ENCODE assay signal across 30 cellular contexts in genomic region chr20:62138912-62139311, GRCh38. TPM values are rescaled to one million over a fixed set of nuclear protein-coding genes. Genes with fewer than 3 reads are reported as not detected.
DNase-seq lines count a peak whose midpoint lies in the region; ATAC-seq and TF ChIP-seq lines count a peak whose summit lies in the region.
"Had no signal": no experiment of that assay in that cellular context is flagged by ENCODE, and none has a peak within 500 bp of the region (broad histone marks: within the 10 kb centered on the region; RNA-seq: fewer than 3 reads in every experiment).

No MANE protein-coding gene starts in this region.

- H4K20me1 ChIP-seq in OCI-LY7 (ENCODE audit: insufficient read depth, low read length) (peaks cover 23% of the 10 kb centered on the region), MM.1S (ENCODE audit: insufficient read depth, low read length) (peaks cover 28% of the 10 kb centered on the region), SK-N-SH (ENCODE audit: insufficient read depth) (peaks cover 79% of the 10 kb centered on the region), hepatocyte (ENCODE audit: insufficient read depth, poor library complexity, severe bottlenecking) (peaks cover 51% of the 10 kb centered on the region)

- H3K4me3 ChIP-seq in heart left ventricle (no peak overlapping the region), OCI-LY7 (ENCODE audit: low read depth, low read length, poor library complexity, severe bottlenecking) (no peak overlapping the region), MM.1S (ENCODE audit: low read length) (no peak overlapping the region), SK-N-SH (ENCODE audit: low read depth in 2 of 2, low read length in 1 of 2) (no peak overlapping the region), hepatocyte (no peak overlapping the region)
- H3K4me3 ChIP-seq: dorsolateral prefrontal cortex, left lung, smooth muscle cell had no signal

- intact Hi-C loops in Right ventricle myocardium inferior (cut with DNase I) (no loop called here), heart left ventricle (cut with DNase I) (loop anchor here in 9 of 10 donors (5.0 kb wide), 4 partner anchors 77 to 127 kb away; no protein-coding TSS in a partner anchor), OCI-LY7 (cut with micrococcal nuclease; ENCODE audit: unreplicated experiment) (no loop called here)

- H3K4me1 ChIP-seq in heart left ventricle (peaks cover 6 to 42% (median 30%) of the 10 kb centered on the region in 12 donors), OCI-LY7 (ENCODE audit: insufficient read depth, low read length, poor library complexity, severe bottlenecking) (peaks cover 15% of the 10 kb centered on the region), MM.1S (ENCODE audit: low read length) (peaks cover 10% of the 10 kb centered on the region), SK-N-SH (ENCODE audit: control insufficient read depth in 1 of 2, insufficient read depth in 2 of 2, low read depth in 1 of 2, low read length in 1 of 2) (peaks cover 5 to 14% of the 10 kb centered on the region in 2 experiments; a peak in 3 of 4 replicates), hepatocyte (ENCODE audit: insufficient read depth) (peaks cover 9% of the 10 kb centered on the region)

- CTCF ChIA-PET in OCI-LY7 (lab: Charles Lee; ENCODE audit: unreplicated experiment) (no interaction called here), SK-N-SH (lab: Yijun Ruan, JAX) (interaction anchor here (1.0 to 11.1 kb wide), 3 partner anchors 12 to 129 kb away, joined by 3 to 130 read pairs (median 18); no protein-coding TSS in a partner anchor)

- H3K9ac ChIP-seq in MM.1S (ENCODE audit: low read length), result no peak overlapping the region
- no peak overlapping the region for H3K9ac ChIP-seq in SK-N-SH

- no peaks in the 10 kb centered on the region for H3K9me3 ChIP-seq in heart left ventricle
- no peaks in the 10 kb centered on the region for H3K9me3 ChIP-seq in OCI-LY7 (ENCODE audit: low read length)
- no peaks in the 10 kb centered on the region for H3K9me3 ChIP-seq in MM.1S (replicated peaks; ENCODE audit: insufficient read depth, low read length)
- no peaks in the 10 kb centered on the region for H3K9me3 ChIP-seq in SK-N-SH
- H3K9me3 ChIP-seq in hepatocyte (ENCODE audit: low read depth), result no peaks in the 10 kb centered on the region
- H3K9me3 ChIP-seq: left lung had no signal

- H3F3A ChIP-seq in MM.1S (ENCODE audit: insufficient read depth, low read length) (peaks cover 35% of the 10 kb centered on the region), SK-N-SH (replicated peaks; ENCODE audit: insufficient read depth) (peaks cover 35% of the 10 kb centered on the region)

- no peak overlapping the region for H3K4me2 ChIP-seq in OCI-LY7 (ENCODE audit: low read length)
- no peak overlapping the region for H3K4me2 ChIP-seq in MM.1S (ENCODE audit: low read depth, low read length)
- H3K4me2 ChIP-seq in SK-N-SH, result no peak overlapping the region
- no peak overlapping the region for H3K4me2 ChIP-seq in hepatocyte
- H3K4me2 ChIP-seq: smooth muscle cell had no signal

- H3K27ac ChIP-seq in heart left ventricle (peak overlapping the region in 1 of 12 donors; percentile 14), OCI-LY7 (ENCODE audit: low read depth, low read length, poor library complexity, severe bottlenecking) (no peak overlapping the region), cingulate gyrus (ENCODE audit: low read depth, low read length) (peak overlapping the region; percentile 0), MM.1S (ENCODE audit: low read length) (no peak overlapping the region), SK-N-SH (ENCODE audit: low read depth in 2 of 2, low read length in 1 of 2) (no peak overlapping the region), hepatocyte (no peak overlapping the region)
- H3K27ac ChIP-seq: left lung had no signal

- H3K79me2 ChIP-seq in OCI-LY7 (ENCODE audit: insufficient read depth, low read depth, low read length), result peaks cover 42% of the 10 kb centered on the region
- H3K79me2 ChIP-seq in MM.1S (ENCODE audit: low read length), result peaks cover 62% of the 10 kb centered on the region
- peaks cover 52% of the 10 kb centered on the region for H3K79me2 ChIP-seq in SK-N-SH (ENCODE audit: insufficient read depth)
- H3K79me2 ChIP-seq in hepatocyte, result peaks cover 44% of the 10 kb centered on the region

- DNase-seq in Right ventricle myocardium inferior (ENCODE audit: missing footprints), result peak; percentile 14
- no peak for DNase-seq in heart left ventricle
- no peak for DNase-seq in OCI-LY7 (ENCODE audit: low spot score)
- no peak for DNase-seq in stimulated activated naive CD8-positive, alpha-beta T cell treated with anti-CD3 and anti-CD28 coated beads, Interleukin-15, amount 100 ng/mL, for 72 hours
- DNase-seq in MM.1S, result no peak
- DNase-seq in SK-N-SH, result no peak
- no peak for DNase-seq in hepatocyte (ENCODE audit: low spot score)
- DNase-seq: activated CD4-positive, alpha-beta T cell treated with anti-CD3 and anti-CD28 coated beads for 36 hours; activated CD8-positive, alpha-beta memory T cell treated with anti-CD3 and anti-CD28 coated beads, Interleukin-2, amount 10 ng/mL, durations not matched to agents 7 days and 5 days; activated naive CD4-positive, alpha-beta T cell treated with anti-CD3 and anti-CD28 coated beads, Interleukin-2, amount 10 ng/mL, durations not matched to agents 7 days and 5 days; aorta; COR-L47; DMS53; dorsolateral prefrontal cortex; HCEC 1CT; mesendoderm; NCI-H1436 treated with DMSO at 0.1 percent for 48 hours; NCI-H2107; NCI-H446; NCI-H82; nucleus accumbens; retina; RPMI8226; stimulated activated CD4-positive, alpha-beta T cell treated with anti-CD3 and anti-CD28 coated beads, Interleukin-1b, Interleukin-23, amount 100 ng/mL, for 48 hours; T-helper 2 cell; trophoblast cell had no signal

- H3K27me3 ChIP-seq in heart left ventricle (no peaks in the 10 kb centered on the region), MM.1S (replicated peaks; ENCODE audit: insufficient read depth, low read length) (no peaks in the 10 kb centered on the region), SK-N-SH (ENCODE audit: insufficient read depth) (no peaks in the 10 kb centered on the region), hepatocyte (no peaks in the 10 kb centered on the region)
- H3K27me3 ChIP-seq: dorsolateral prefrontal cortex, left lung had no signal

- TSS peak; percentile 16 for BruUV-seq in OCI-LY7 (replicated peaks; lab: Mats Ljungman, UMichigan)

- H3K27ac Mint-ChIP-seq in stimulated activated naive CD8-positive, alpha-beta T cell treated with anti-CD3 and anti-CD28 coated beads, Interleukin-15, amount 100 ng/mL, for 72 hours, result peak overlapping the region; percentile 34 to 69
- H3K27ac Mint-ChIP-seq: activated CD8-positive, alpha-beta memory T cell treated with anti-CD3 and anti-CD28 coated beads, Interleukin-2, amount 10 ng/mL, durations not matched to agents 7 days and 5 days; B cell had no signal

- peaks cover 42% of the 10 kb centered on the region for H3K4me1 Mint-ChIP-seq in stimulated activated naive CD8-positive, alpha-beta T cell treated with anti-CD3 and anti-CD28 coated beads, Interleukin-15, amount 100 ng/mL, for 72 hours

- H3K9me2 ChIP-seq in OCI-LY7 (ENCODE audit: insufficient read depth, low read length) (no peaks in the 10 kb centered on the region), MM.1S (replicated peaks; ENCODE audit: insufficient read depth, low read length) (no peaks in the 10 kb centered on the region), SK-N-SH (no peaks in the 10 kb centered on the region), hepatocyte (replicated peaks; ENCODE audit: insufficient read depth) (no peaks in the 10 kb centered on the region)

- ATAC-seq in Right ventricle myocardium inferior (no peak), heart left ventricle (no peak)
- ATAC-seq in stimulated activated naive CD8-positive, alpha-beta T cell treated with anti-CD3 and anti-CD28 coated beads, Interleukin-15, amount 100 ng/mL, for 72 hours, result no peak
- ATAC-seq: activated CD4-positive, alpha-beta T cell treated with anti-CD3 and anti-CD28 coated beads for 36 hours; activated CD8-positive, alpha-beta memory T cell treated with anti-CD3 and anti-CD28 coated beads, Interleukin-2, amount 10 ng/mL, durations not matched to agents 7 days and 5 days; left lung had no signal

- POLR2A ChIA-PET in OCI-LY7 (lab: Charles Lee), result interaction anchor here (0.8 kb wide), 1 partner anchor 71 kb away, joined by 3 read pairs; no protein-coding TSS in a partner anchor
- POLR2A ChIA-PET in SK-N-SH (lab: Yijun Ruan, JAX), result interaction anchor here (0.7 kb wide), 1 partner anchor 18 kb away, joined by 3 read pairs; no protein-coding TSS in a partner anchor

- 88 to 94% (median 90%) methylated on average over 10 of the region's 10 CpGs for WGBS in heart left ventricle, 4 donors
- 94% methylated on average over 10 of the region's 10 CpGs for WGBS in SK-N-SH (ENCODE audit: low lambda C conversion rate)
- 96% methylated on average over 10 of the region's 10 CpGs for WGBS in hepatocyte (ENCODE audit: low lambda C conversion rate, missing lambda C conversion rate)

- TF ChIP-seq EP300 in SK-N-SH (IDR thresholded peaks at IDR 0.05; ENCODE audit: borderline replicate concordance in 1 of 2, low read depth in 1 of 2, low read length in 1 of 2), result no peak

- H3K27me3 Mint-ChIP-seq in stimulated activated naive CD8-positive, alpha-beta T cell treated with anti-CD3 and anti-CD28 coated beads, Interleukin-15, amount 100 ng/mL, for 72 hours, result no peaks in the 10 kb centered on the region
- H3K27me3 Mint-ChIP-seq: activated CD4-positive, alpha-beta T cell treated with anti-CD3 and anti-CD28 coated beads for 36 hours; activated CD8-positive, alpha-beta memory T cell treated with anti-CD3 and anti-CD28 coated beads, Interleukin-2, amount 10 ng/mL, durations not matched to agents 7 days and 5 days; activated naive CD4-positive, alpha-beta T cell treated with anti-CD3 and anti-CD28 coated beads, Interleukin-2, amount 10 ng/mL, durations not matched to agents 7 days and 5 days; B cell had no signal

- no peak for TF ChIP-seq POLR2A in heart left ventricle (IDR thresholded peaks at IDR 0.05)

- peaks cover 0 to 72% (median 68%) of the 10 kb centered on the region in 9 donors for H3K36me3 ChIP-seq in heart left ventricle
- H3K36me3 ChIP-seq in OCI-LY7 (ENCODE audit: insufficient read depth, low read length), result peaks cover 86% of the 10 kb centered on the region
- peaks cover 13% of the 10 kb centered on the region for H3K36me3 ChIP-seq in MM.1S (replicated peaks; ENCODE audit: insufficient read depth, low read length)
- H3K36me3 ChIP-seq in SK-N-SH (replicated peaks in 1 of 2; ENCODE audit: control insufficient read depth in 1 of 2, insufficient read depth in 2 of 2, low read length in 1 of 2), result peaks cover 57 to 61% of the 10 kb centered on the region in 2 experiments
- peaks cover 4% of the 10 kb centered on the region for H3K36me3 ChIP-seq in hepatocyte (replicated peaks; ENCODE audit: insufficient read depth, low read depth)

- H2AFZ ChIP-seq in OCI-LY7 (ENCODE audit: low read length) (no peak overlapping the region), MM.1S (ENCODE audit: low read length) (no peak overlapping the region), SK-N-SH (ENCODE audit: low read depth) (no peak overlapping the region), hepatocyte (no peak overlapping the region)

- H3K9me3 Mint-ChIP-seq in stimulated activated naive CD8-positive, alpha-beta T cell treated with anti-CD3 and anti-CD28 coated beads, Interleukin-15, amount 100 ng/mL, for 72 hours, result no peaks in the 10 kb centered on the region
- H3K9me3 Mint-ChIP-seq: activated naive CD4-positive, alpha-beta T cell treated with anti-CD3 and anti-CD28 coated beads, Interleukin-2, amount 10 ng/mL, durations not matched to agents 7 days and 5 days had no signal

- no peak for TF ChIP-seq RAD21 in SK-N-SH (IDR thresholded peaks at IDR 0.05; ENCODE audit: low read length)

- no peak overlapping the region for H3K4me3 Mint-ChIP-seq in stimulated activated naive CD8-positive, alpha-beta T cell treated with anti-CD3 and anti-CD28 coated beads, Interleukin-15, amount 100 ng/mL, for 72 hours
- H3K4me3 Mint-ChIP-seq: activated CD4-positive, alpha-beta T cell treated with anti-CD3 and anti-CD28 coated beads for 36 hours; activated CD8-positive, alpha-beta memory T cell treated with anti-CD3 and anti-CD28 coated beads, Interleukin-2, amount 10 ng/mL, durations not matched to agents 7 days and 5 days; activated naive CD4-positive, alpha-beta T cell treated with anti-CD3 and anti-CD28 coated beads, Interleukin-2, amount 10 ng/mL, durations not matched to agents 7 days and 5 days; B cell had no signal

- TF ChIP-seq CTCF in heart left ventricle (IDR thresholded peaks at IDR 0.05), result no peak
- TF ChIP-seq CTCF in OCI-LY7 (conservative IDR thresholded peaks at IDR 0.05; ENCODE audit: low read length), result no peak
- TF ChIP-seq CTCF in MM.1S (IDR thresholded peaks at IDR 0.05; ENCODE audit: low read length), result no peak
- TF ChIP-seq CTCF in SK-N-SH (IDR thresholded peaks at IDR 0.05), result no peak
- no peak for TF ChIP-seq CTCF in hepatocyte (IDR thresholded peaks at IDR 0.05; ENCODE audit: poor library complexity)

RNA-seq across cellular contexts. Expression of gene PSMA7, which starts 4.3 kb away (rescaled TPM):
- total RNA-seq in Right ventricle myocardium inferior (230 TPM), heart left ventricle (100 to 1,000 TPM; 172 to 432 (median 233) TPM), OCI-LY7 (2022) (223 and 266 TPM in 2 replicates), hepatocyte (270 and 277 TPM in 2 replicates)
- polyA plus RNA-seq in heart left ventricle (100 to 1,000 TPM; 220 to 472 TPM), SK-N-SH (2012; rRNA removed) (687 and 801 TPM in 2 replicates), hepatocyte (408 and 450 TPM in 2 replicates)
- total RNA-seq in OCI-LY7 (2014; rRNA removed; shearing (Covaris generic)), result 247 and 362 TPM in 2 replicates
- polyA plus RNA-seq in SK-N-SH (2012; cell fraction: cytosol; rRNA removed), result 613 and 674 TPM in 2 replicates
- 549 and 666 TPM in 2 replicates for polyA plus RNA-seq in SK-N-SH (2012; cell fraction: nucleus; rRNA removed)

RNA-seq across cellular contexts. Expression of gene SS18L1, which starts 4.7 kb away (rescaled TPM):
- total RNA-seq in Right ventricle myocardium inferior (7.8 TPM), heart left ventricle (10 to 100 TPM in 2 of 9 donors, 1 to 10 TPM in 7; 6.5 to 12.4 (median 8.6) TPM), OCI-LY7 (2022) (16.8 and 17.7 TPM in 2 replicates), hepatocyte (13.0 and 14.4 TPM in 2 replicates)
- polyA plus RNA-seq in heart left ventricle (1 to 10 TPM; 7.8 to 7.9 TPM), SK-N-SH (2012; rRNA removed) (10.7 and 13.1 TPM in 2 replicates), hepatocyte (1.8 and 2.1 TPM in 2 replicates)
- 13.0 and 17.0 TPM in 2 replicates for total RNA-seq in OCI-LY7 (2014; rRNA removed; shearing (Covaris generic))
- polyA plus RNA-seq in SK-N-SH (2012; cell fraction: cytosol; rRNA removed), result 6.1 and 7.6 TPM in 2 replicates
- 38.4 and 51.9 TPM in 2 replicates for polyA plus RNA-seq in SK-N-SH (2012; cell fraction: nucleus; rRNA removed)

RNA-seq across cellular contexts. Expression of gene LSM14B, which starts 16.6 kb away (rescaled TPM):
- total RNA-seq in Right ventricle myocardium inferior, result 55.2 TPM
- 10 to 100 TPM; 38.6 to 64.7 (median 54.6) TPM for total RNA-seq in heart left ventricle
- polyA plus RNA-seq in heart left ventricle, result 10 to 100 TPM; 26.1 to 60.0 TPM
- 44.7 and 54.2 TPM in 2 replicates for total RNA-seq in OCI-LY7 (2014; rRNA removed; shearing (Covaris generic))
- total RNA-seq in OCI-LY7 (2022), result 53.7 and 54.4 TPM in 2 replicates
- 52.2 and 64.6 TPM in 2 replicates for polyA plus RNA-seq in SK-N-SH (2012; rRNA removed)
- polyA plus RNA-seq in SK-N-SH (2012; cell fraction: cytosol; rRNA removed), result 36.9 and 51.7 TPM in 2 replicates
- 45.2 and 49.2 TPM in 2 replicates for polyA plus RNA-seq in SK-N-SH (2012; cell fraction: nucleus; rRNA removed)
- total RNA-seq in hepatocyte, result 32.5 and 43.1 TPM in 2 replicates
- 4.8 and 7.1 TPM in 2 replicates for polyA plus RNA-seq in hepatocyte

RNA-seq across cellular contexts. Expression of gene MTG2, which starts 43.9 kb away (rescaled TPM):
- total RNA-seq in Right ventricle myocardium inferior (21.6 TPM), heart left ventricle (10 to 100 TPM; 20.7 to 36.8 (median 26.5) TPM), OCI-LY7 (2022) (37.5 and 38.6 TPM in 2 replicates), hepatocyte (16.7 and 18.4 TPM in 2 replicates)
- polyA plus RNA-seq in heart left ventricle (10 to 100 TPM; 28.9 to 40.7 TPM), SK-N-SH (2012; rRNA removed) (36.6 and 42.9 TPM in 2 replicates), hepatocyte (21.8 and 26.7 TPM in 2 replicates)
- 20.3 and 24.1 TPM in 2 replicates for total RNA-seq in OCI-LY7 (2014; rRNA removed; shearing (Covaris generic))
- polyA plus RNA-seq in SK-N-SH (2012; cell fraction: cytosol; rRNA removed), result 25.8 and 27.8 TPM in 2 replicates
- 66.8 and 75.1 TPM in 2 replicates for polyA plus RNA-seq in SK-N-SH (2012; cell fraction: nucleus; rRNA removed)

Comparison
In these comparisons a context has a peak if more than half of its experiments do, and no peak if none do; other contexts are left out.
1. intact Hi-C loops: an anchor here in heart left ventricle (5.0 kb wide); none called in Right ventricle myocardium inferior and OCI-LY7.